Comparison of ENCODE assay signal across 10 cellular contexts in the genomic region with DNA sequence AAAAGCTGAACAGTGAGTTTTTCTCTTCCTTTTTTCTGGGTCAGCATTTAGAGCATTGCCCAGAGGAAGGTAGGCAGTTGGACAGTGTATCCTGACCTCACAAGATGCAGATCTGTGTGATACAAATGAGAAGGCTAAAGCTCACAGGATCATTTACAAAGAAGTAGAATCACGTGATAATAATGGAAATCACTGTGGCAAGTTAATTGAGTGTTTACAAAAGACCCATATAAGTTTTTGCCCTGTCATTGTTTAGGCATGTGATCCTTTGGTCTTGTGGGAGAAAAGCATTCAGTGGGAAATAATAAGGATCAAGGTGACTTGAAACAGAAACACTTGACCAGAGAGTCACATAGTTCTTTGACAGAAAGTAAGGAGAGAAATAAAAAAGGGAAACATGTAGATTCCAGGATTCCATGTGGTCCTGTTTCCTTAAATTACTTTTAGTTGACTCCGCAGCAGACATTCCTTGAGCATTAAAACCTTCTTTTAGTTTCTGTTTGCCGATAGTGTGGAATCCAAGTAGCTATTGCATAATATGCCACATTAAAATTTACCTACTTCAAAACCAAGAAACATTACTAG.
DNase-seq lines count a peak whose midpoint lies in the region; ATAC-seq, FAIRE-seq and TF ChIP-seq lines count a peak whose summit lies in the region.
"Had no signal": no experiment of that assay in that cellular context is flagged by ENCODE, and none has a peak within 500 bp of the region (broad histone marks: within the 10 kb centered on the region; RNA-seq: fewer than 3 reads in every experiment).

No MANE protein-coding gene starts in this region.

- TF ChIP-seq POLR2A in A549 (IDR thresholded peaks at IDR 0.05; ENCODE audit: low read length), result no peak

- peak overlapping the region; percentile 36; the same call in 2 of the 3 replicates for H3K4me2 ChIP-seq in A549

- TF ChIP-seq CTCF in A549 (IDR thresholded peaks at IDR 0.05) (no peak), CD14-positive monocyte (IDR thresholded peaks at IDR 0.05) (no peak)

- H3K9me3 Mint-ChIP-seq in CD14-positive monocyte, result peaks cover 4 to 11% (median 7%) of the 10 kb centered on the region in 7 donors

- no peaks in the 10 kb centered on the region for H3K4me1 Mint-ChIP-seq in CD14-positive monocyte

- peak overlapping the region in 1 of 2 experiments; percentile 53; a peak in 3 of 6 replicates for H3K27ac ChIP-seq in A549
- H3K27ac ChIP-seq: C4-2B had no signal

- no peak for FAIRE-seq in A549 (lab: Jason Lieb, UNC)

- DNase-seq in A549 (ENCODE audit: low read depth in 1 of 2, low spot score in 1 of 2) (no peak), HT1080 (ENCODE audit: low read depth) (peak; percentile 53), dedifferentiated amniotic fluid mesenchymal stem cell (ENCODE audit: extremely low spot score) (peak; percentile 85), myocyte (ENCODE audit: low read depth) (peak; percentile 56), NCI-H82 treated with DMSO at 0.1 percent for 48 hours (lab: John Stamatoyannopoulos, UW; ENCODE audit: unreplicated experiment) (no peak), germinal center (ENCODE audit: low spot score) (no peak), CD14-positive monocyte (ENCODE audit: low spot score) (no peak)
- DNase-seq: effector CD4-positive, alpha-beta T cell had no signal

- CTCF ChIA-PET in A549 (lab: Yijun Ruan, JAX), result interaction anchor here (1.4 kb wide), 1 partner anchor 55 kb away, joined by 3 read pairs; no protein-coding TSS in a partner anchor

- H3K4me3 Mint-ChIP-seq in CD14-positive monocyte, result no peak overlapping the region

- POLR2A ChIA-PET in A549 (lab: Yijun Ruan, JAX), result no interaction called here

- ATAC-seq in A549 (peak in 1 of 2 experiments; percentile 40; a peak in 2 of 6 replicates), GM19035 (IDR thresholded peaks at IDR 0.05; ENCODE audit: unreplicated experiment) (no peak)

- TF ChIP-seq RAD21 in A549 (conservative IDR thresholded peaks at IDR 0.05 in 1 of 2, IDR thresholded peaks at IDR 0.05 in 1 of 2), result no peak

- intact Hi-C loops in CD14-positive monocyte (cut with micrococcal nuclease), result no loop called here

- H3K4me3 ChIP-seq in A549, result no peak overlapping the region

- TF ChIP-seq EP300 in A549 (IDR thresholded peaks at IDR 0.05), result no peak

- peaks cover 11% of the 10 kb centered on the region; the same call in 2 of the 3 replicates for H3K4me1 ChIP-seq in A549

- no peaks in the 10 kb centered on the region for H3K9me3 ChIP-seq in A549

- H3K36me3 Mint-ChIP-seq in CD14-positive monocyte, result peaks cover 36 to 51% of the 10 kb centered on the region in 2 donors

- H3K27ac Mint-ChIP-seq in CD14-positive monocyte, result peak overlapping the region in 1 of 7 donors; percentile 42

- peaks cover 0 to 2% (median 0%) of the 10 kb centered on the region in 3 donors for H3K27me3 Mint-ChIP-seq in CD14-positive monocyte (ENCODE audit: low read depth in 3 of 3)

- 68% methylated on average over 3 of the region's 3 CpGs for WGBS in A549 (ENCODE audit: missing lambda C conversion rate)

TF ChIP-seq in A549, 52 proteins besides CTCF, POLR2A, EP300 and RAD21:
- TF ChIP-seq KDM1A (IDR thresholded peaks at IDR 0.05; ENCODE audit: low read depth) (no peak), RARB (CRISPR knock-in tag; IDR thresholded peaks at IDR 0.05) (no peak), FOXS1 (CRISPR knock-in tag; IDR thresholded peaks at IDR 0.05) (no peak), CEBPB (IDR thresholded peaks at IDR 0.05) (peak in 1 of 2 experiments; percentile 18; a peak in 1 of 4 replicates), MAFK (IDR thresholded peaks at IDR 0.05; ENCODE audit: partially characterized antibody) (peak; percentile 12)

Comparison
In these comparisons a context has a peak if more than half of its experiments do, and no peak if none do; other contexts are left out.
1. DNase-seq: peak in HT1080 (single experiment), dedifferentiated amniotic fluid mesenchymal stem cell (single experiment) and myocyte (single experiment); none in A549 (0 of 2), NCI-H82 treated with DMSO at 0.1 percent for 48 hours (single experiment), germinal center (single experiment) and CD14-positive monocyte (single experiment).